13 cellular contexts compared by ENCODE assay signal in the genomic region with DNA sequence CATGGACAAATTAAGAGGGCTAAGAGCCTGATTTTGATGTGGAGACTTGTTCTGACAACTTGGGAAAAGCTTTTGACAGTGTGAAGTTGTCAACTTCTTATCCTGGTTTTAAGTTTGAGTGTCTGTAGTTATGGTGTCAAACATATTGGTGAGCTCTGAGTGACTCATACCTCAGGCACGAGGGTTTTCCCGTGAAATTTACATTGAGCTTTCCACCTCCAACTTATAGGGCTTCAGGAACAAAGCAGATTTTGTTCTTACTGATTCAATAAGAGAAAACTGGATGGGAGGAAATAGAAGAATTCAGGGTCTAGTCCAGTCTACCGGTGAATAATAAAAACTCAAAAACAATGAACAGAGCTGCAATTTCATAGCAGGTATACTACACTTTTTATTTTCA. TPM values are rescaled to one million over a fixed set of nuclear protein-coding genes. Genes with fewer than 3 reads are reported as not detected.
"Had no signal": no experiment of that assay in that cellular context is flagged by ENCODE, and none has a peak within 500 bp of the region (broad histone marks: within the 10 kb centered on the region; RNA-seq: fewer than 3 reads in every experiment).

No MANE protein-coding gene starts in this region.

RNA-seq across cellular contexts. Expression of a gene that starts 30.2 kb away (rescaled TPM):
- total RNA-seq: epithelial cell of proximal tubule; heart left ventricle; left lobe of liver; mucosa of descending colon; naive thymus-derived CD8-positive, alpha-beta T cell; psoas muscle; right lobe of liver; thyroid gland had no signal
- polyA plus RNA-seq: heart left ventricle; naive thymus-derived CD8-positive, alpha-beta T cell; neural cell; psoas muscle had no signal

RNA-seq across cellular contexts. Expression of a gene that starts 33.6 kb away (rescaled TPM):
- total RNA-seq: esophagus squamous epithelium; heart left ventricle; left lobe of liver; lower leg skin; mucosa of descending colon; naive thymus-derived CD8-positive, alpha-beta T cell; osteoblast; psoas muscle; right lobe of liver; suprapubic skin; thyroid gland had no signal
- polyA plus RNA-seq: heart left ventricle; naive thymus-derived CD8-positive, alpha-beta T cell; neural cell; psoas muscle had no signal

RNA-seq across cellular contexts. Expression of a gene that starts 49.4 kb away (rescaled TPM):
- total RNA-seq: esophagus squamous epithelium; heart left ventricle; left lobe of liver; mucosa of descending colon; naive thymus-derived CD8-positive, alpha-beta T cell; psoas muscle; right lobe of liver; thyroid gland had no signal
- polyA plus RNA-seq: heart left ventricle; naive thymus-derived CD8-positive, alpha-beta T cell; neural cell; psoas muscle had no signal
